In genomic region chr13:78410847-78411246, GRCh38 we compare ENCODE assay signal across 10 cellular contexts.
"Had no signal": no experiment of that assay in that cellular context is flagged by ENCODE, and none has a peak within 500 bp of the region (broad histone marks: within the 10 kb centered on the region; RNA-seq: fewer than 3 reads in every experiment).

No MANE protein-coding gene starts in this region.

- H3K27ac ChIP-seq: HL-60, KMS-11 had no signal

- H3K9me3 Mint-ChIP-seq: H9, HFFc6, IgD-negative memory B cell had no signal

- H3K4me3 Mint-ChIP-seq: H9, HFFc6, IgD-negative memory B cell had no signal

- DNase-seq: GOT3, H9, HCEC 1CT, HFFc6, KBM-7 had no signal

- H3K27ac Mint-ChIP-seq: H9, HFFc6, IgD-negative memory B cell had no signal

- H3K9ac ChIP-seq: KMS-11 had no signal

- H3K4me2 ChIP-seq: KMS-11 had no signal

- H3K36me3 Mint-ChIP-seq: IgD-negative memory B cell had no signal

- ATAC-seq: HepG2 had no signal

- FAIRE-seq: H54, HepG2 had no signal
